In the genomic region with DNA sequence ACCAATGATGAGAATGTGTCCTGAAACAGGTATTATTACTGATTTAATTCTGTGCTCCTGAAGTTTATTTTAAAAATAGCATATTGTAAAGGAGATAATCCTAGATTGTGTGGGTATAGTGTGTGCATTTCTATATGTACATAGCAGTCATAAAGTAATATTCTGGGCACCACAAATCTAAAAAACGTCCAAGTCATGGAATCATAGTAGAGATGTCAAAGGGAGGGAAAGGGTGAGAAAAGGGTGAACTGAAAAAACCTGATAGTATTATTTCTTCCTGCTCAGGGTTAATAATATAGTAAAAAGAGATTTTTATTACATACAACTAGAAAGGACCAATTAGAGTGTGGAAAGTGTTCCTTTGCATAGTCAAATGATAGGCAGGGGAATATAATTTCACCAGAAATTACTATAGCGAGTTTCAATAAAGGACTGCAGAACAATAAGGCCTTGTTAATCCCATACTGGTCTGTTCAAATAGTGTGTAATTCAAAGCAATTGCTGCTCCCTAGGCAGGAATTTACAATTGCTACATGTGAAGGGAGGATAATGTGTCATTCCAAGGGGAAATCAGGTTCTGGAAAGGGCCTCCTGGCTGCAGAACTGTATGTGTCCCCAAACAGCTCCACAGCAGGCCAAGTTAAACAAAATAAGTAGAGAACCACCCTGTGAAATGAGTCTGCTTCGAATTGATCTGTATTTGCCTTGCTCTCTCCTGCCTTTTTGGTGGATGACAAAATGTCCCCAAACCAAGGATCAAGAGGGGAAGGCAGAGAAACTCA, we compare ENCODE assay signal across 13 cellular contexts. TPM values are rescaled to one million over a fixed set of nuclear protein-coding genes. Genes with fewer than 3 reads are reported as not detected.
DNase-seq lines count a peak whose midpoint lies in the region; ATAC-seq, FAIRE-seq and TF ChIP-seq lines count a peak whose summit lies in the region.
"Had no signal": no experiment of that assay in that cellular context is flagged by ENCODE, and none has a peak within 500 bp of the region (broad histone marks: within the 10 kb centered on the region; RNA-seq: fewer than 3 reads in every experiment).

No MANE protein-coding gene starts in this region.

- H3K23me2 ChIP-seq in H1 (ENCODE audit: low read depth, low read length) = no peaks in the 10 kb centered on the region

- no peaks in the 10 kb centered on the region for H3K36me3 Mint-ChIP-seq in glutamatergic neuron (ENCODE audit: unreplicated experiment)

- no peak overlapping the region for H4K91ac ChIP-seq in H1 (replicated peaks; ENCODE audit: insufficient read length, low read length)

- no peak overlapping the region for H2BK120ac ChIP-seq in H1 (replicated peaks; ENCODE audit: low read depth, low read length)

- no peak overlapping the region for H3K27ac ChIP-seq in A549
- H3K27ac ChIP-seq in H1 (ENCODE audit: low read depth, low read length) = no peak overlapping the region
- H3K27ac ChIP-seq: neutrophil had no signal

- TF ChIP-seq RAD21 in A549 (conservative IDR thresholded peaks at IDR 0.05 in 1 of 2, IDR thresholded peaks at IDR 0.05 in 1 of 2) (no peak), H1 (IDR thresholded peaks at IDR 0.05 in 1 of 2, conservative IDR thresholded peaks at IDR 0.05 in 1 of 2; ENCODE audit: low read depth in 2 of 2, low read length in 2 of 2) (no peak)

- TF ChIP-seq EP300 in A549 (IDR thresholded peaks at IDR 0.05) = no peak
- no peak for TF ChIP-seq EP300 in H1 (IDR thresholded peaks at IDR 0.05; ENCODE audit: borderline replicate concordance in 1 of 2, low read depth in 2 of 2, low read length in 2 of 2)

- H3K79me2 ChIP-seq in H1 (ENCODE audit: control insufficient read depth in 1 of 2, insufficient read depth in 2 of 2, low read length in 2 of 2) = no peaks in the 10 kb centered on the region

- H3K27me3 ChIP-seq in H1 (replicated peaks in 1 of 4; ENCODE audit: control insufficient read depth in 3 of 4, extremely low read depth in 1 of 4, insufficient read depth in 3 of 4, low read length in 3 of 4) = no peaks in the 10 kb centered on the region
- H3K27me3 ChIP-seq: BE2C, neutrophil had no signal

- DNase-seq in A549 (ENCODE audit: low read depth in 1 of 2, low spot score in 1 of 2) (peak in 1 of 2 experiments; percentile 35), NCI-H2081 treated with DMSO at 0.1 percent for 48 hours (lab: John Stamatoyannopoulos, UW) (peak; percentile 96), H1 (ENCODE audit: low read depth in 1 of 2, low spot score in 2 of 2) (no peak), mucosa of descending colon (peak in 1 of 3 donors; percentile 76), T-helper 2 cell (no peak), CD1c-positive myeloid dendritic cell (ENCODE audit: extremely low spot score) (no peak), glutamatergic neuron (no peak)
- DNase-seq: BE2C; effector memory CD8-positive, alpha-beta T cell; NCI-H1694 treated with DMSO at 0.1 percent for 48 hours; stimulated activated naive B cell treated with anti-CD40 and anti-IgM and Interleukin-4, amounts not matched to agents 10 μg/mL and 1 μg/mL and 100 μg/mL, for 72 hours had no signal

- peaks cover 19% of the 10 kb centered on the region for H3K4me1 Mint-ChIP-seq in glutamatergic neuron (ENCODE audit: low read depth, unreplicated experiment)

- H4K5ac ChIP-seq in H1 (ENCODE audit: insufficient read length, low read depth, low read length) = no peak overlapping the region

- no peak overlapping the region for H3K56ac ChIP-seq in H1 (replicated peaks; ENCODE audit: insufficient read length, low read depth, low read length)

- CTCF ChIA-PET in A549 (lab: Yijun Ruan, JAX) = interaction anchor here (1.1 to 2.2 kb wide), 4 partner anchors 8 to 12 kb away, joined by 3 to 19 read pairs (median 9); no protein-coding TSS in a partner anchor
- CTCF ChIA-PET in H1 (lab: Charles Lee; ENCODE audit: partially characterized antibody) = interaction anchor here (1.1 to 2.6 kb wide), 3 partner anchors 9 to 15 kb away, joined by 4 to 13 read pairs (median 4); no protein-coding TSS in a partner anchor

- no peak overlapping the region for H2BK15ac ChIP-seq in H1 (ENCODE audit: low read length)

- POLR2A ChIA-PET in A549 (lab: Yijun Ruan, JAX) = no interaction called here
- POLR2A ChIA-PET in H1 (lab: Charles Lee; ENCODE audit: partially characterized antibody) = interaction anchor here (0.9 to 5.9 kb wide), 3 partner anchors 8 to 43 kb away, joined by 3 to 36 read pairs (median 4); a partner anchor contains a TSS

- H3K14ac ChIP-seq in H1 (ENCODE audit: insufficient read length) = no peak overlapping the region

- H4K20me1 ChIP-seq in H1 (replicated peaks in 1 of 2; ENCODE audit: control insufficient read depth in 1 of 2, insufficient read depth in 2 of 2, low read length in 2 of 2) = no peaks in the 10 kb centered on the region

- no peak overlapping the region for H2AK5ac ChIP-seq in H1 (ENCODE audit: low read depth, low read length)

- H3K4me3 ChIP-seq in A549 (no peak overlapping the region), H1 (ENCODE audit: extremely low read depth in 1 of 4, insufficient read depth in 2 of 4, low read depth in 3 of 4, low read length in 4 of 4) (no peak overlapping the region), mucosa of descending colon (no peak overlapping the region)

- FAIRE-seq in A549 (lab: Jason Lieb, UNC) (no peak), H1 (lab: Jason Lieb, UNC) (no peak)

- no peak overlapping the region for H3K27ac Mint-ChIP-seq in glutamatergic neuron (ENCODE audit: unreplicated experiment)
- H3K27ac Mint-ChIP-seq: effector memory CD8-positive, alpha-beta T cell had no signal

- H2BK12ac ChIP-seq in H1 (ENCODE audit: low read depth, low read length) = no peak overlapping the region

- H3K4me1 ChIP-seq in A549 (no peaks in the 10 kb centered on the region), H1 (replicated peaks in 1 of 4; ENCODE audit: control insufficient read depth in 3 of 4, insufficient read depth in 4 of 4, low read length in 3 of 4) (no peaks in the 10 kb centered on the region), mucosa of descending colon (ENCODE audit: low read depth) (peaks cover 62% of the 10 kb centered on the region)
- H3K4me1 ChIP-seq: BE2C had no signal

- TF ChIP-seq CTCF in A549 (IDR thresholded peaks at IDR 0.05) (no peak), H1 (IDR thresholded peaks at IDR 0.05; ENCODE audit: control extremely low read depth in 1 of 3, insufficient read depth in 1 of 3, low read depth in 1 of 3, low read length in 3 of 3) (no peak), mucosa of descending colon (IDR thresholded peaks at IDR 0.05) (no peak), glutamatergic neuron (IDR thresholded peaks at IDR 0.05; ENCODE audit: partially characterized antibody, unreplicated experiment) (no peak)

- intact Hi-C loops in mucosa of descending colon (cut with DNase I, micrococcal nuclease) = loop anchor here in 1 of 2 donors (5.0 kb wide), 1 partner anchor 39 kb away; no protein-coding TSS in a partner anchor

- no peak overlapping the region for H3K18ac ChIP-seq in H1 (ENCODE audit: extremely low read depth, low read length)

- H3K36me3 ChIP-seq in H1 (ENCODE audit: control insufficient read depth in 2 of 4, insufficient read depth in 4 of 4, low read length in 3 of 4) (no peaks in the 10 kb centered on the region), mucosa of descending colon (ENCODE audit: low read depth) (no peaks in the 10 kb centered on the region)
- H3K36me3 ChIP-seq: BE2C, neutrophil had no signal

- ATAC-seq in A549 (peak; percentile 48 to 55; a peak in 3 of 6 replicates), mucosa of descending colon (peak; percentile 83), GM19452 (IDR thresholded peaks at IDR 0.05; ENCODE audit: unreplicated experiment) (no peak)
- ATAC-seq: effector memory CD8-positive, alpha-beta T cell; stimulated activated naive B cell treated with anti-CD40 and anti-IgM and Interleukin-4, amounts not matched to agents 10 μg/mL and 1 μg/mL and 100 μg/mL, for 72 hours had no signal

- H2BK20ac ChIP-seq in H1 (ENCODE audit: low read length) = no peak overlapping the region

- no peak overlapping the region for H3K4me3 Mint-ChIP-seq in glutamatergic neuron (ENCODE audit: unreplicated experiment)
- H3K4me3 Mint-ChIP-seq: effector memory CD8-positive, alpha-beta T cell; stimulated activated naive B cell treated with anti-CD40 and anti-IgM and Interleukin-4, amounts not matched to agents 10 μg/mL and 1 μg/mL and 100 μg/mL, for 72 hours had no signal

- TF ChIP-seq POLR2A in A549 (IDR thresholded peaks at IDR 0.05; ENCODE audit: low read length) (no peak), H1 (IDR thresholded peaks at IDR 0.05; ENCODE audit: control extremely low read depth in 1 of 2, low read depth in 2 of 2, low read length in 2 of 2) (no peak)

- H3K9me3 ChIP-seq in A549 = no peaks in the 10 kb centered on the region
- no peaks in the 10 kb centered on the region; a peak in 1 of 4 replicates for H3K9me3 ChIP-seq in H1 (ENCODE audit: insufficient read depth in 2 of 2, low read depth in 1 of 2, low read length in 1 of 2)
- no peaks in the 10 kb centered on the region for H3K9me3 ChIP-seq in mucosa of descending colon
- H3K9me3 ChIP-seq: BE2C, neutrophil had no signal

- no peaks in the 10 kb centered on the region for H3K9me3 Mint-ChIP-seq in glutamatergic neuron (ENCODE audit: unreplicated experiment)
- H3K9me3 Mint-ChIP-seq: effector memory CD8-positive, alpha-beta T cell had no signal

- H3K23ac ChIP-seq in H1 (ENCODE audit: insufficient read length) = no peak overlapping the region

- H3K4me2 ChIP-seq in A549 (no peak overlapping the region), H1 (ENCODE audit: insufficient read depth in 1 of 2, low read depth in 2 of 2, low read length in 2 of 2) (no peak overlapping the region)

- 36% methylated on average over 3 of the region's 3 CpGs for WGBS in A549 (ENCODE audit: missing lambda C conversion rate)
- 87% methylated on average over 3 of the region's 3 CpGs; no CpG with 5 or more reads in 1 of the 2 experiments for WGBS in H1 (ENCODE audit: extremely low coverage in 1 of 2, insufficient coverage in 1 of 2, insufficient read length in 1 of 2, insufficient replicate concordance in 2 of 2, low coverage in 1 of 2, low lambda C conversion rate in 2 of 2, missing lambda C conversion rate in 1 of 2), 2 experiments

- no peak overlapping the region for H2BK5ac ChIP-seq in H1 (ENCODE audit: low read depth, low read length)

- no peaks in the 10 kb centered on the region for H3K79me1 ChIP-seq in H1 (ENCODE audit: low read depth, low read length)

- H4K8ac ChIP-seq in H1 (ENCODE audit: extremely low read depth, insufficient read depth, low read length) = no peak overlapping the region

- H2AFZ ChIP-seq in H1 (ENCODE audit: low read length) = peak overlapping the region; percentile 66; the same call in 1 of the 2 replicates

- peaks cover 2% of the 10 kb centered on the region for H3K27me3 Mint-ChIP-seq in glutamatergic neuron (ENCODE audit: unreplicated experiment)
- H3K27me3 Mint-ChIP-seq: effector memory CD8-positive, alpha-beta T cell; stimulated activated naive B cell treated with anti-CD40 and anti-IgM and Interleukin-4, amounts not matched to agents 10 μg/mL and 1 μg/mL and 100 μg/mL, for 72 hours had no signal

- no peak overlapping the region for H3K9ac ChIP-seq in H1 (replicated peaks in 1 of 4; ENCODE audit: extremely low read depth in 1 of 4, low read depth in 3 of 4, low read length in 3 of 4)

- H3K4ac ChIP-seq in H1 (replicated peaks; ENCODE audit: insufficient read length, low read depth, low read length) = no peak overlapping the region

RNA-seq across cellular contexts. Expression of a gene that starts 42.5 kb away (rescaled TPM):
- polyA plus RNA-seq in A549 (2011; rRNA removed) = 9.4 and 30.2 TPM in 2 replicates
- 3.6 and 4.6 TPM in 2 replicates for polyA plus RNA-seq in A549 (2012; cell fraction: cytosol; rRNA removed)
- 4.9 and 13.6 TPM in 2 replicates for polyA plus RNA-seq in A549 (2012; cell fraction: nucleus; rRNA removed)
- polyA plus RNA-seq in A549 (2017; fragmentation: RNase III; extraction: RNeasy Plus Mini Kit Qiagen cat#74134 plus additional on column Dnase treatment) = 17.2 to 23.4 TPM (median 19.3 TPM) in 3 replicates
- polyA minus RNA-seq in A549 (2011; rRNA and poly(A)+ RNA removed) = 56.7 and 57.6 TPM in 2 replicates
- total RNA-seq in H1 (2021; fragmentation: NEBNext Ultra II Directional; extraction: Animal tissue kit (Norgen Biotek cat#: 25700)) = 43.8 and 45.0 TPM in 2 replicates
- polyA plus RNA-seq in H1 (2011; rRNA removed) = 10.9 and 12.5 TPM in 2 replicates
- 10.3 TPM for polyA plus RNA-seq in H1 (2011; cell fraction: cytosol; rRNA removed)
- polyA plus RNA-seq in H1 (2011; cell fraction: nucleus; rRNA removed) = 29.9 TPM
- polyA plus RNA-seq in H1 (2012, experiment 1 of 2) = 29.3 to 30.8 TPM (median 30.3 TPM) in 4 replicates
- 1.4 TPM for polyA plus RNA-seq in H1 (2012, experiment 2 of 2)
- 23.6 TPM for polyA plus RNA-seq in H1 (2013, experiment 1 of 2)
- polyA plus RNA-seq in H1 (2013, experiment 2 of 2) = 21.7 TPM
- 60.3 and 78.3 TPM in 2 replicates for polyA minus RNA-seq in H1 (2011; rRNA and poly(A)+ RNA removed)
- 24.1 TPM for polyA minus RNA-seq in H1 (2011; cell fraction: cytosol; rRNA and poly(A)+ RNA removed)
- 127 TPM for polyA minus RNA-seq in H1 (2011; cell fraction: nucleus; rRNA and poly(A)+ RNA removed)
- total RNA-seq in mucosa of descending colon = 100 to 1,000 TPM; 115 to 135 (median 132) TPM
- 126 TPM for total RNA-seq in glutamatergic neuron (ENCODE audit: unreplicated experiment)
